Comparison of ENCODE assay signal across 28 cellular contexts in genomic region chr2:226550801-226551200, GRCh38.
"Had no signal": no experiment of that assay in that cellular context is flagged by ENCODE, and none has a peak within 500 bp of the region (broad histone marks: within the 10 kb centered on the region; RNA-seq: fewer than 3 reads in every experiment).

No MANE protein-coding gene starts in this region.

- H3K4me1 Mint-ChIP-seq: immature natural killer cell; stimulated activated memory B cell treated with anti-CD40 and anti-IgM and Interleukin-4, amounts not matched to agents 10 μg/mL and 1 μg/mL and 100 μg/mL, for 72 hours; stimulated activated naive CD8-positive, alpha-beta T cell treated with anti-CD3 and anti-CD28 coated beads, Interleukin-15, amount 100 ng/mL, for 72 hours had no signal

- FAIRE-seq: islet of Langerhans, kidney had no signal

- H3K4me3 Mint-ChIP-seq: immature natural killer cell; mesothelial cell of epicardium; naive thymus-derived CD4-positive, alpha-beta T cell; natural killer cell treated with Interleukin-12 subunit alpha and Interleukin-12 subunit beta and Interleukin-15 and Interleukin-18, amount 100 ng/mL, for 72 hours; stimulated activated memory B cell treated with anti-CD40 and anti-IgM and Interleukin-4, amounts not matched to agents 10 μg/mL and 1 μg/mL and 100 μg/mL, for 72 hours; stimulated activated naive CD8-positive, alpha-beta T cell treated with anti-CD3 and anti-CD28 coated beads, Interleukin-15, amount 100 ng/mL, for 72 hours; type B pancreatic cell had no signal

- H3K9me3 Mint-ChIP-seq: stimulated activated memory B cell treated with anti-CD40 and anti-IgM and Interleukin-4, amounts not matched to agents 10 μg/mL and 1 μg/mL and 100 μg/mL, for 72 hours had no signal

- H3K27me3 ChIP-seq: left lung, right atrium auricular region, right lobe of liver, tibial nerve, vagina had no signal

- H3K27me3 Mint-ChIP-seq: progenitor cell of endocrine pancreas; stimulated activated memory B cell treated with anti-CD40 and anti-IgM and Interleukin-4, amounts not matched to agents 10 μg/mL and 1 μg/mL and 100 μg/mL, for 72 hours; stimulated activated naive CD8-positive, alpha-beta T cell treated with anti-CD3 and anti-CD28 coated beads, Interleukin-15, amount 100 ng/mL, for 72 hours; type B pancreatic cell had no signal

- ATAC-seq: left colon; left lung; lower lobe of right lung; naive thymus-derived CD4-positive, alpha-beta T cell; natural killer cell treated with Interleukin-12 subunit alpha and Interleukin-12 subunit beta and Interleukin-15 and Interleukin-18, amount 100 ng/mL, for 72 hours; stimulated activated memory B cell treated with anti-CD40 and anti-IgM and Interleukin-4, amounts not matched to agents 10 μg/mL and 1 μg/mL and 100 μg/mL, for 72 hours; stimulated activated naive CD8-positive, alpha-beta T cell treated with anti-CD3 and anti-CD28 coated beads, Interleukin-15, amount 100 ng/mL, for 72 hours had no signal

- H3K27ac Mint-ChIP-seq: immature natural killer cell; naive thymus-derived CD4-positive, alpha-beta T cell; natural killer cell treated with Interleukin-12 subunit alpha and Interleukin-12 subunit beta and Interleukin-15 and Interleukin-18, amount 100 ng/mL, for 72 hours; progenitor cell of endocrine pancreas; stimulated activated memory B cell treated with anti-CD40 and anti-IgM and Interleukin-4, amounts not matched to agents 10 μg/mL and 1 μg/mL and 100 μg/mL, for 72 hours; stimulated activated naive CD8-positive, alpha-beta T cell treated with anti-CD3 and anti-CD28 coated beads, Interleukin-15, amount 100 ng/mL, for 72 hours; type B pancreatic cell had no signal

- H3K36me3 Mint-ChIP-seq: immature natural killer cell; mesothelial cell of epicardium; naive thymus-derived CD4-positive, alpha-beta T cell; natural killer cell treated with Interleukin-12 subunit alpha and Interleukin-12 subunit beta and Interleukin-15 and Interleukin-18, amount 100 ng/mL, for 72 hours; stimulated activated memory B cell treated with anti-CD40 and anti-IgM and Interleukin-4, amounts not matched to agents 10 μg/mL and 1 μg/mL and 100 μg/mL, for 72 hours; type B pancreatic cell had no signal

- H3K27ac ChIP-seq: left lung, lower lobe of right lung, right atrium auricular region, right lobe of liver, tibial nerve, vagina had no signal

- H3K9me3 ChIP-seq: left lung, lower lobe of right lung, right atrium auricular region, right lobe of liver, tibial nerve, vagina had no signal

- H3K4me1 ChIP-seq: left lung, lower lobe of right lung, tibial nerve had no signal

- DNase-seq: hypothalamus; immature natural killer cell; kidney; left colon; left lung; lower lobe of right lung; mammary epithelial cell; mesendoderm; naive thymus-derived CD4-positive, alpha-beta T cell; nucleus accumbens; right lobe of liver; stimulated activated CD4-positive, alpha-beta T cell treated with anti-CD3 and anti-CD28 coated beads, Interleukin-1b, Interleukin-23, amount 100 ng/mL, for 48 hours; stimulated activated CD4-positive, alpha-beta T cell treated with anti-CD3 and anti-CD28 coated beads, Interleukin-2, amount 100 ng/mL, for 48 hours; stimulated activated CD4-positive, alpha-beta T cell treated with anti-CD3 and anti-CD28 coated beads, Interleukin-4, amount 100 ng/mL, for 4 hours; stimulated activated CD8-positive, alpha-beta memory T cell treated with anti-CD3 and anti-CD28 coated beads, Interleukin-4, amount 100 ng/mL, for 48 hours; stimulated activated naive CD4-positive, alpha-beta T cell treated with Interleukin-2 at 50 U/mL for 16 hours; stimulated activated naive CD8-positive, alpha-beta T cell treated with anti-CD3 and anti-CD28 coated beads, Interleukin-15, amount 100 ng/mL, for 72 hours; substantia nigra had no signal

- H3K36me3 ChIP-seq: left lung, lower lobe of right lung, right atrium auricular region, right lobe of liver, tibial nerve, vagina had no signal

- H3K4me2 ChIP-seq: smooth muscle cell had no signal

- H3K4me3 ChIP-seq: left lung, lower lobe of right lung, right atrium auricular region, right lobe of liver, smooth muscle cell, tibial nerve, vagina had no signal
